ENCODE assay signal across 17 cellular contexts in genomic region chr1:1479547-1480483, GRCh38. TPM values are rescaled to one million over a fixed set of nuclear protein-coding genes. Genes with fewer than 3 reads are reported as not detected.
"Had no signal": no experiment of that assay in that cellular context is flagged by ENCODE, and none has a peak within 500 bp of the region (broad histone marks: within the 10 kb centered on the region; RNA-seq: fewer than 3 reads in every experiment).

No MANE protein-coding gene starts in this region.

- H3K9me3 Mint-ChIP-seq: activated CD4-positive, alpha-beta memory T cell treated with anti-CD3 and anti-CD28 coated beads, Interleukin-2, amount 10 ng/mL, durations not matched to agents 7 days and 5 days had no signal

- DNase-seq: activated CD4-positive, alpha-beta memory T cell treated with anti-CD3 and anti-CD28 coated beads, Interleukin-2, amount 10 ng/mL, durations not matched to agents 7 days and 5 days; activated naive CD4-positive, alpha-beta T cell treated with Interleukin-2 at 50 U/mL for 16 hours; adrenal gland; gastrocnemius medialis; hippocampal formation; lower lobe of right lung; midbrain; occipital lobe; spleen; stimulated activated CD4-positive, alpha-beta T cell treated with anti-CD3 and anti-CD28 coated beads, Interleukin-2, amount 100 ng/mL, for 24 hours; stomach had no signal

- H3K4me3 ChIP-seq: adrenal gland, gastrocnemius medialis, lower lobe of right lung, prostate gland, spleen, stomach, thoracic aorta, vagina had no signal

- H3K4me3 Mint-ChIP-seq: activated CD4-positive, alpha-beta memory T cell treated with anti-CD3 and anti-CD28 coated beads, Interleukin-2, amount 10 ng/mL, durations not matched to agents 7 days and 5 days had no signal

- H3K4me1 ChIP-seq: adrenal gland, gastrocnemius medialis, lower lobe of right lung, prostate gland, stomach, vagina had no signal

- ATAC-seq: gastrocnemius medialis, sciatic nerve had no signal

- H3K9me3 ChIP-seq: adrenal gland, gastrocnemius medialis, lower lobe of right lung, prostate gland, spleen, stomach, thoracic aorta, vagina had no signal

- H3K27ac ChIP-seq: adrenal gland, gastrocnemius medialis, lower lobe of right lung, prostate gland, spleen, stomach, thoracic aorta, vagina had no signal

- H3K27me3 Mint-ChIP-seq: activated CD4-positive, alpha-beta memory T cell treated with anti-CD3 and anti-CD28 coated beads, Interleukin-2, amount 10 ng/mL, durations not matched to agents 7 days and 5 days had no signal

- FAIRE-seq: colon, endothelial cell of umbilical vein had no signal

- H3K27ac Mint-ChIP-seq: activated CD4-positive, alpha-beta memory T cell treated with anti-CD3 and anti-CD28 coated beads, Interleukin-2, amount 10 ng/mL, durations not matched to agents 7 days and 5 days had no signal

- H3K27me3 ChIP-seq: adrenal gland, gastrocnemius medialis, spleen, stomach, vagina had no signal

RNA-seq across cellular contexts. Expression of gene ATAD3C, which starts 30.3 kb away (rescaled TPM):
- total RNA-seq: endothelial cell of umbilical vein, vagina had no signal

RNA-seq across cellular contexts. Expression of gene ANKRD65, which starts 58.7 kb away (rescaled TPM):
- total RNA-seq: activated CD4-positive, alpha-beta memory T cell treated with anti-CD3 and anti-CD28 coated beads, Interleukin-2, amount 10 ng/mL, durations not matched to agents 7 days and 5 days had no signal
